Comparison of ENCODE assay signal across 10 cellular contexts in the genomic region with DNA sequence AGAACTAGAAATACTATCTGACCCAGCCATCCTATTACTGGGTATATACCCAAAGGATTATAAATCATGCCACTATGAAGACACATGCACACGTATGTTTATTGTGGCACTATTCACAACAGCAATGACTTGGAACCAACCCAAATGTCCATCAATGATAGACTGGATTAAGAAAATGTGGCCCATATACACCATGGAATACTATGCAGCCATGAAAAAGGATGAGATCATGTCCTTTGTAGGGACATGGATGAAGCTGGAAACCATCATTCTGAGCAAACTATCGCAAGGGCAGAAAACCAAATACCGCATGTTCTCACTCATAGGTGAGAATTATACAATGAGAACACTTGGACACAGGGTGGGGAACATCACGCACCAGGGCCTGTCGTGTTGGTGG. TPM values are rescaled to one million over a fixed set of nuclear protein-coding genes. Genes with fewer than 3 reads are reported as not detected.
A peak's percentile ranks its signal among the peaks of the same experiment; 100 is the strongest.
DNase-seq lines count a peak whose midpoint lies in the region; ATAC-seq, FAIRE-seq and TF ChIP-seq lines count a peak whose summit lies in the region.
"Not testable (repeated sequence)": the region's sequence is repeated elsewhere in the genome, so short reads cannot be mapped to it uniquely, and the experiment has no call there.
"Had no signal": no experiment of that assay in that cellular context is flagged by ENCODE, and none has a peak within 500 bp of the region (broad histone marks: within the 10 kb centered on the region; RNA-seq: fewer than 3 reads in every experiment).

No MANE protein-coding gene starts in this region.

- not testable (repeated sequence) for H3K36me3 ChIP-seq in HCT116 (ENCODE audit: control insufficient read depth in 1 of 2, insufficient read depth in 2 of 2, low read length in 2 of 2); HEK293 (ENCODE audit: control insufficient read depth in 2 of 2, insufficient read depth in 1 of 2, low read length in 2 of 2); K562 (ENCODE audit: control insufficient read depth, insufficient read depth, low read length)

- TF ChIP-seq RAD21 in HCT116 (IDR thresholded peaks at IDR 0.05; ENCODE audit: low read depth); K562 (CRISPR knock-in tag; conservative IDR thresholded peaks at IDR 0.05 in 1 of 2, IDR thresholded peaks at IDR 0.05 in 1 of 2): not testable (repeated sequence)

- in situ Hi-C loops in K562 (cut with MboI) = not testable (repeated sequence)

- H4K20me1 ChIP-seq in HCT116 (ENCODE audit: insufficient read depth); K562 (replicated peaks; ENCODE audit: control insufficient read depth, insufficient read depth, low read length): not testable (repeated sequence)

- not testable (repeated sequence) for BruUV-seq in HCT116 (replicated peaks; lab: Mats Ljungman, UMichigan); K562 (replicated peaks; lab: Mats Ljungman, UMichigan)

- H3K4me3 ChIP-seq in HCT116 (replicated peaks in 1 of 2; ENCODE audit: low read depth in 1 of 2, low read length in 2 of 2); HEK293 (ENCODE audit: low read depth, low read length); K562: not testable (repeated sequence)

- H3K9me3 ChIP-seq in HCT116 (ENCODE audit: control insufficient read depth in 1 of 2, insufficient read depth in 1 of 2, low read depth in 1 of 2, low read length in 2 of 2); HEK293 (ENCODE audit: control insufficient read depth, insufficient read depth, low read depth, low read length); T-helper 17 cell (ENCODE audit: control insufficient read depth, low read length, poor library complexity, severe bottlenecking); K562 (replicated peaks; ENCODE audit: control insufficient read depth, insufficient read depth, low read depth, low read length): not testable (repeated sequence)

- H3K27me3 Mint-ChIP-seq in T-helper 17 cell; activated T-helper 17 cell treated with anti-CD3 and anti-CD28 coated beads, Interleukin-2, amount 50 U/mL, for 72 hours; stimulated activated memory B cell treated with anti-CD40 and anti-IgM and Interleukin-4, amounts not matched to agents 10 μg/mL and 1 μg/mL and 100 μg/mL, for 72 hours: not testable (repeated sequence)
- H3K27me3 Mint-ChIP-seq in activated CD4-positive, alpha-beta T cell treated with anti-CD3 and anti-CD28 coated beads, Interleukin-2, amount 10 ng/mL, durations not matched to agents 24 days and 14 days = peaks cover 35% of the 10 kb centered on the region

- intact Hi-C loops in HCT116 (cut with micrococcal nuclease) = loop anchor here (5.0 kb wide), 2 partner anchors 287 to 312 kb away; partner anchors contain the start of gene LSM11
- intact Hi-C loops in activated CD4-positive, alpha-beta T cell treated with anti-CD3 and anti-CD28 coated beads, Interleukin-2, amount 10 ng/mL, durations not matched to agents 24 days and 14 days (cut with micrococcal nuclease) = loop anchor here (2.0 kb wide), 1 partner anchor 289 kb away; no protein-coding TSS in a partner anchor
- intact Hi-C loops in K562 (cut with micrococcal nuclease) = loop anchor here (5.0 kb wide), 1 partner anchor 312 kb away; the partner anchor contains the start of gene LSM11

- H3K9me1 ChIP-seq in K562 (ENCODE audit: control insufficient read depth, insufficient read depth, low read length) = not testable (repeated sequence)

- TF ChIP-seq EP300 in K562 (IDR thresholded peaks at IDR 0.05; ENCODE audit: low read length) = not testable (repeated sequence)

- not testable (repeated sequence) for H3K4me3 Mint-ChIP-seq in T-helper 17 cell; activated CD4-positive, alpha-beta T cell treated with anti-CD3 and anti-CD28 coated beads, Interleukin-2, amount 10 ng/mL, durations not matched to agents 24 days and 14 days; activated T-helper 17 cell treated with anti-CD3 and anti-CD28 coated beads, Interleukin-2, amount 50 U/mL, for 72 hours; stimulated activated memory B cell treated with anti-CD40 and anti-IgM and Interleukin-4, amounts not matched to agents 10 μg/mL and 1 μg/mL and 100 μg/mL, for 72 hours

- not testable (repeated sequence) for H3K9ac ChIP-seq in HCT116 (ENCODE audit: low read length); K562 (ENCODE audit: insufficient read depth in 1 of 2, low read depth in 2 of 2, low read length in 2 of 2)

- H3K27me3 ChIP-seq in HCT116 (ENCODE audit: insufficient read depth, low read length); K562 (ENCODE audit: control insufficient read depth in 2 of 2, insufficient read depth in 2 of 2, low read length in 2 of 2): not testable (repeated sequence)

- TF ChIP-seq CTCF in HCT116 (IDR thresholded peaks at IDR 0.05 in 2 of 3, conservative IDR thresholded peaks at IDR 0.05 in 1 of 3; ENCODE audit: borderline replicate concordance in 1 of 3, insufficient read depth in 1 of 3, low read depth in 2 of 3, low read length in 2 of 3); HEK293 (tag by site-specific recombination; IDR thresholded peaks at IDR 0.05); K562 (IDR thresholded peaks at IDR 0.05 in 2 of 3, conservative IDR thresholded peaks at IDR 0.05 in 1 of 3; ENCODE audit: insufficient read depth in 2 of 3, low read depth in 1 of 3, low read length in 3 of 3): not testable (repeated sequence)

- not testable (repeated sequence) for H3K9me3 Mint-ChIP-seq in activated CD4-positive, alpha-beta T cell treated with anti-CD3 and anti-CD28 coated beads, Interleukin-2, amount 10 ng/mL, durations not matched to agents 24 days and 14 days; activated T-helper 17 cell treated with anti-CD3 and anti-CD28 coated beads, Interleukin-2, amount 50 U/mL, for 72 hours; stimulated activated memory B cell treated with anti-CD40 and anti-IgM and Interleukin-4, amounts not matched to agents 10 μg/mL and 1 μg/mL and 100 μg/mL, for 72 hours

- not testable (repeated sequence) for DNase-seq in HCT116 (ENCODE audit: low read depth, low spot score); T-helper 17 cell; K562 (ENCODE audit: extremely low read depth in 1 of 4, low spot score in 3 of 4)
- peak; percentile 27 for DNase-seq in activated CD4-positive, alpha-beta T cell treated with anti-CD3 and anti-CD28 coated beads, Interleukin-2, amount 10 ng/mL, durations not matched to agents 24 days and 14 days

- TF ChIP-seq POLR2A in HCT116 (IDR thresholded peaks at IDR 0.05; ENCODE audit: borderline replicate concordance, extremely low read depth, insufficient read depth, insufficient read length); K562 (conservative IDR thresholded peaks at IDR 0.05): not testable (repeated sequence)

- H3K4me1 ChIP-seq in HCT116 (ENCODE audit: control insufficient read depth in 1 of 2, insufficient read depth in 2 of 2, low read length in 2 of 2); HEK293 (ENCODE audit: control insufficient read depth, insufficient read depth, low read length); K562 (replicated peaks in 1 of 2; ENCODE audit: control insufficient read depth in 2 of 2, insufficient read depth in 2 of 2, low read length in 2 of 2): not testable (repeated sequence)

- CTCF ChIA-PET in HCT116 (lab: Charles Lee); HEK293 (lab: Yijun Ruan, JAX); K562 (lab: Yijun Ruan, JAX; ENCODE audit: low intra/inter-chr PET ratio): not testable (repeated sequence)

- not testable (repeated sequence) for ATAC-seq in HCT116; T-helper 17 cell; activated T-helper 17 cell treated with anti-CD3 and anti-CD28 coated beads, Interleukin-2, amount 50 U/mL, for 72 hours (replicated peaks); K562; stimulated activated memory B cell treated with anti-CD40 and anti-IgM and Interleukin-4, amounts not matched to agents 10 μg/mL and 1 μg/mL and 100 μg/mL, for 72 hours

- not testable (repeated sequence) for H3K4me2 ChIP-seq in HCT116 (ENCODE audit: low read length); K562 (ENCODE audit: insufficient read depth, low read length)

- 4% methylated on average over 5 of the region's 5 CpGs for WGBS in K562 (ENCODE audit: insufficient coverage, low coverage, missing lambda C conversion rate)

- peak overlapping the region; percentile 53 for H3K27ac Mint-ChIP-seq in T-helper 17 cell
- H3K27ac Mint-ChIP-seq in activated CD4-positive, alpha-beta T cell treated with anti-CD3 and anti-CD28 coated beads, Interleukin-2, amount 10 ng/mL, durations not matched to agents 24 days and 14 days = not testable (repeated sequence)
- H3K27ac Mint-ChIP-seq in activated T-helper 17 cell treated with anti-CD3 and anti-CD28 coated beads, Interleukin-2, amount 50 U/mL, for 72 hours = peak overlapping the region; percentile 28
- H3K27ac Mint-ChIP-seq in stimulated activated memory B cell treated with anti-CD40 and anti-IgM and Interleukin-4, amounts not matched to agents 10 μg/mL and 1 μg/mL and 100 μg/mL, for 72 hours = peak overlapping the region; percentile 70

- not testable (repeated sequence) for H3K36me3 Mint-ChIP-seq in T-helper 17 cell (ENCODE audit: low read depth); activated CD4-positive, alpha-beta T cell treated with anti-CD3 and anti-CD28 coated beads, Interleukin-2, amount 10 ng/mL, durations not matched to agents 24 days and 14 days (ENCODE audit: low read depth); activated T-helper 17 cell treated with anti-CD3 and anti-CD28 coated beads, Interleukin-2, amount 50 U/mL, for 72 hours (ENCODE audit: low read depth); stimulated activated memory B cell treated with anti-CD40 and anti-IgM and Interleukin-4, amounts not matched to agents 10 μg/mL and 1 μg/mL and 100 μg/mL, for 72 hours

- H3K27ac ChIP-seq in HCT116 (ENCODE audit: low read depth, low read length); HEK293 (ENCODE audit: extremely low read depth, low read depth, low read length); K562 (ENCODE audit: extremely low read depth, low read depth, low read length): not testable (repeated sequence)

- RAD21 ChIA-PET in HCT116 (lab: Charles Lee; ENCODE audit: low non-redundant PET in 1 of 2, low total read pairs in 2 of 2, uncharacterized antibody in 2 of 2, unreplicated experiment in 2 of 2) = not testable (repeated sequence)

- H3K79me2 ChIP-seq in HCT116 (ENCODE audit: insufficient read depth, low read length); K562 (ENCODE audit: control insufficient read depth, insufficient read depth, low read length): not testable (repeated sequence)

- not testable (repeated sequence) for H3K9me2 ChIP-seq in HCT116 (ENCODE audit: insufficient read depth)

- POLR2A ChIA-PET in HCT116 (lab: Charles Lee); HEK293 (lab: Yijun Ruan, JAX); K562 (lab: Yijun Ruan, JAX): not testable (repeated sequence)

- FAIRE-seq in K562 (lab: Jason Lieb, UNC) = not testable (repeated sequence)

- not testable (repeated sequence) for H2AFZ ChIP-seq in HCT116 (ENCODE audit: low read depth, low read length, poor library complexity, severe bottlenecking); K562 (ENCODE audit: low read depth, low read length)

- not testable (repeated sequence) for H3K4me1 Mint-ChIP-seq in T-helper 17 cell; activated T-helper 17 cell treated with anti-CD3 and anti-CD28 coated beads, Interleukin-2, amount 50 U/mL, for 72 hours; stimulated activated memory B cell treated with anti-CD40 and anti-IgM and Interleukin-4, amounts not matched to agents 10 μg/mL and 1 μg/mL and 100 μg/mL, for 72 hours
- H3K4me1 Mint-ChIP-seq in activated CD4-positive, alpha-beta T cell treated with anti-CD3 and anti-CD28 coated beads, Interleukin-2, amount 10 ng/mL, durations not matched to agents 24 days and 14 days = peaks cover 11% of the 10 kb centered on the region

RNA-seq across cellular contexts. Expression of gene NIPAL4, which starts 30.1 kb away (rescaled TPM):
- total RNA-seq in HCT116 (2021; ENCODE audit: unreplicated experiment) (0.12 TPM), T-helper 17 cell (1 to 10 TPM; 1.5 to 2.3 TPM), K562 (2014; rRNA removed) (not detected in 2 replicates), K562 (2014; rRNA removed; fragmentation: Illumina TruSeq; extraction: Trizol) (not detected in 2 replicates), K562 (2015; rRNA removed; fragmentation: Illumina TruSeq; extraction: Trizol) (not detected in 2 replicates), K562 (2021) (not detected in 2 replicates)
- polyA plus RNA-seq in HCT116 (2012) = 0.05 and 0.09 TPM in 2 replicates
- 2.2 and 2.7 TPM in 2 replicates for total RNA-seq in activated CD4-positive, alpha-beta T cell treated with anti-CD3 and anti-CD28 coated beads, Interleukin-2, amount 10 ng/mL, durations not matched to agents 24 days and 14 days
- under 1 TPM; 0.65 to 0.90 TPM for total RNA-seq in activated T-helper 17 cell treated with anti-CD3 and anti-CD28 coated beads, Interleukin-2, amount 50 U/mL, for 72 hours
- not detected in 2 replicates for total RNA-seq in K562 (2011; cell fraction: chromatin; rRNA removed; ENCODE audit: low replicate concordance)
- total RNA-seq in K562 (2011; cell fraction: nucleolus; rRNA removed) = not detected in 2 replicates
- not detected in 2 replicates for total RNA-seq in K562 (2011; cell fraction: nucleoplasm; rRNA removed)
- polyA plus RNA-seq in K562 (2011; rRNA removed) (not detected in 2 replicates), K562 (2014; fragmentation: Illumina TruSeq; extraction: Trizol) (not detected in 2 replicates), K562 (2014; fragmentation: Nextera tagmentation; extraction: Ambion mirVana) (not detected), K562 (2014; rRNA removed) (not detected in 2 replicates)
- polyA plus RNA-seq in K562 (2011; cell fraction: cytosol; rRNA removed) = not detected in 2 replicates
- not detected in 2 replicates for polyA plus RNA-seq in K562 (2011; cell fraction: nucleus; rRNA removed)
- polyA plus RNA-seq in K562 (2012) = not detected in 2 replicates
- not detected in 2 replicates for polyA minus RNA-seq in K562 (2011; rRNA and poly(A)+ RNA removed)
- not detected in 2 replicates for polyA minus RNA-seq in K562 (2011; cell fraction: cytosol; rRNA and poly(A)+ RNA removed)
- polyA minus RNA-seq in K562 (2011; cell fraction: nucleus; rRNA and poly(A)+ RNA removed) = not detected in 2 replicates
- total RNA-seq: A673; CD4-positive, alpha-beta memory T cell had no signal
- polyA plus RNA-seq: CD4-positive, alpha-beta memory T cell; CD8-positive, alpha-beta memory T cell had no signal
